Comparison of ENCODE assay signal across 22 cellular contexts in genomic region chr4:2082627-2083026, GRCh38.
"Had no signal": no experiment of that assay in that cellular context is flagged by ENCODE, and none has a peak within 500 bp of the region (broad histone marks: within the 10 kb centered on the region; RNA-seq: fewer than 3 reads in every experiment).

No MANE protein-coding gene starts in this region.

- H3K79me2 ChIP-seq: hepatocyte, parathyroid adenoma had no signal

- H3K4me2 ChIP-seq: hepatocyte had no signal

- DNase-seq: effector CD4-positive, alpha-beta T cell; foreskin melanocyte; kidney glomerular epithelial cell; mucosa of descending colon; naive thymus-derived CD8-positive, alpha-beta T cell; nucleus accumbens; retina; stimulated activated CD4-positive, alpha-beta T cell treated with anti-CD3 and anti-CD28 coated beads, Interleukin-15, amount 100 ng/mL, for 24 hours; stimulated activated CD4-positive, alpha-beta T cell treated with anti-CD3 and anti-CD28 coated beads, Interleukin-1b, Interleukin-23, amount 100 ng/mL, for 48 hours; stimulated activated CD4-positive, alpha-beta T cell treated with anti-CD3 and anti-CD28 coated beads, Interleukin-4, amount 100 ng/mL, for 24 hours; stimulated activated naive B cell treated with anti-CD40 and anti-IgM and Interleukin-4, amounts not matched to agents 10 μg/mL and 1 μg/mL and 100 μg/mL, for 72 hours had no signal

- H3K27ac ChIP-seq: colonic mucosa, hepatocyte, parathyroid adenoma, prostate gland, testis, tibial nerve, upper lobe of right lung had no signal

- H3K27ac Mint-ChIP-seq: endodermal cell; stimulated activated naive B cell treated with anti-CD40 and anti-IgM and Interleukin-4, amounts not matched to agents 10 μg/mL and 1 μg/mL and 100 μg/mL, for 72 hours had no signal

- H2AFZ ChIP-seq: hepatocyte, parathyroid adenoma had no signal

- H3K4me3 ChIP-seq: colonic mucosa, hepatocyte, mucosa of descending colon, prostate gland, right lobe of liver, testis, tibial nerve, upper lobe of right lung had no signal

- H3K36me3 Mint-ChIP-seq: stimulated activated naive B cell treated with anti-CD40 and anti-IgM and Interleukin-4, amounts not matched to agents 10 μg/mL and 1 μg/mL and 100 μg/mL, for 72 hours had no signal

- H3K9ac ChIP-seq: parathyroid adenoma had no signal

- H3K4me1 Mint-ChIP-seq: endodermal cell; naive thymus-derived CD8-positive, alpha-beta T cell; stimulated activated naive B cell treated with anti-CD40 and anti-IgM and Interleukin-4, amounts not matched to agents 10 μg/mL and 1 μg/mL and 100 μg/mL, for 72 hours; stimulated activated naive CD8-positive, alpha-beta T cell treated with anti-CD3 and anti-CD28 coated beads, Interleukin-15, amount 100 ng/mL, for 72 hours had no signal

- H3K4me1 ChIP-seq: colonic mucosa, parathyroid adenoma, prostate gland, testis, tibial nerve, upper lobe of right lung had no signal

- H3K27me3 ChIP-seq: colonic mucosa, hepatocyte, right lobe of liver, testis, tibial nerve, upper lobe of right lung had no signal

- H3K4me3 Mint-ChIP-seq: endodermal cell; naive thymus-derived CD8-positive, alpha-beta T cell; neural crest cell; stimulated activated naive B cell treated with anti-CD40 and anti-IgM and Interleukin-4, amounts not matched to agents 10 μg/mL and 1 μg/mL and 100 μg/mL, for 72 hours; stimulated activated naive CD8-positive, alpha-beta T cell treated with anti-CD3 and anti-CD28 coated beads, Interleukin-15, amount 100 ng/mL, for 72 hours had no signal

- ATAC-seq: mucosa of descending colon; naive thymus-derived CD8-positive, alpha-beta T cell; stimulated activated naive B cell treated with anti-CD40 and anti-IgM and Interleukin-4, amounts not matched to agents 10 μg/mL and 1 μg/mL and 100 μg/mL, for 72 hours; stimulated activated naive CD8-positive, alpha-beta T cell treated with anti-CD3 and anti-CD28 coated beads, Interleukin-15, amount 100 ng/mL, for 72 hours; upper lobe of right lung had no signal

- H3K9me3 ChIP-seq: colonic mucosa, mucosa of descending colon, prostate gland, right lobe of liver, testis, tibial nerve, upper lobe of right lung had no signal

- H3K9me3 Mint-ChIP-seq: endodermal cell; stimulated activated naive CD8-positive, alpha-beta T cell treated with anti-CD3 and anti-CD28 coated beads, Interleukin-15, amount 100 ng/mL, for 72 hours had no signal

- H3K36me3 ChIP-seq: colonic mucosa, prostate gland, right lobe of liver, tibial nerve, upper lobe of right lung had no signal

- H3K27me3 Mint-ChIP-seq: stimulated activated naive CD8-positive, alpha-beta T cell treated with anti-CD3 and anti-CD28 coated beads, Interleukin-15, amount 100 ng/mL, for 72 hours had no signal
